27 cellular contexts compared by ENCODE assay signal in the genomic region with DNA sequence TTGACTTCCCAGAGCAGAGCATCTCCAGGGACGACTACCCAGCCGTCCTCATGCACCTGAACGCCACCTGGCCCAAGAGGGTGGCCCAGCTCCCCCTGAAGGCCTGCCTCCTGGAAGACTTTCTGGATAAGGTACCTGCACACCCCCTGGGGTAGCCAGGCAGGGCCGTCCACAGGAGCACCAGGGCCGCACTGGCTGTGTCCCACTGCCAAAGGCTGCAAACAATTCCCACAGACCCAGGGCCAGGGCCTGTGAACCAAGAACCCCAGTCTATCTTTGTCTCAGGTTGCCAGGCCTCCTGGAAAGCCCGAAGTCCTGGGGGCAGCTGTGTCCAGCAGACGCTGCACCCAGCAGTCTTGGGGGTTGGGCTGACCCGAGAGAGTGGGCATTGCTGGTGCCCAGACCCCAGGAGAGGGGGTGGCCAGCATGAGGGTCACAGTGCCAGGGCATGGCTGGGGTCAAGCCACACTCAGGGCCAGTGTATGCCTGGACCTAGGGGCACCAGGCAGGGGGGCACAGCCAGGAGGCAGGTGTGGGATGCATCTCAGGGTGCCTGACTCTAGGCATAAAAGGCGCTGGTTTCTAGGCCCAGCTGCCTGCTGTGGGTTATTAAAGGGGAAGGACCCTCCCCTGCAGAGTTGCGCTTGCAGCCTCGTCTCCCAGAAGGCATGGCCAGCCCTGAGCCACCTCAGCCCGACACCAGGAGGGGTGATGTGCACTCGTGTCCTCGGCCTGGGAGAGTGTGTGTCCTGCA. TPM values are rescaled to one million over a fixed set of nuclear protein-coding genes. Genes with fewer than 3 reads are reported as not detected.
"Had no signal": no experiment of that assay in that cellular context is flagged by ENCODE, and none has a peak within 500 bp of the region (broad histone marks: within the 10 kb centered on the region; RNA-seq: fewer than 3 reads in every experiment).

No MANE protein-coding gene starts in this region.

- ATAC-seq: Panc1, PC-3 had no signal

- H3K9me3 ChIP-seq: SK-N-SH had no signal

- H3K9ac ChIP-seq: SK-N-SH had no signal

- DNase-seq: KBM-7; MV-4-11; NCI-H1092; NCI-H1105 treated with DMSO at 0.1 percent for 48 hours; NCI-H1417 treated with DMSO at 0.1 percent for 48 hours; NCI-H146; NCI-H1694 treated with DMSO at 0.1 percent for 48 hours; NCI-H1930; NCI-H2081; NCI-H2107; NCI-H2227 treated with DMSO at 0.1 percent for 48 hours; NCI-H524; NCI-H526 treated with DMSO at 0.1 percent for 48 hours; NCI-H774; NK-92 treated with Interleukin-12 subunit alpha and Interleukin-12 subunit beta, amount 100 ng/mL, for 24 hours; PC-3; SHP77; SK-N-SH had no signal

- H3K4me2 ChIP-seq: SK-N-SH had no signal

- H3K27ac ChIP-seq: HL-60, RWPE1 had no signal

RNA-seq across cellular contexts. Expression of gene SLC6A18, which starts 17.7 kb away (rescaled TPM):
- total RNA-seq: LHCN-M2; MCF 10A; NCI-H460; OCI-LY7; PC-3; SK-MEL-5; T-helper 1 cell treated with Interleukin-12 subunit alpha and Interleukin-12 subunit beta and Interleukin-4 antibody, amounts not matched to agents 30 ng/mL and 1 ng/mL, for 36 hours had no signal
- polyA plus RNA-seq: SK-N-SH had no signal

RNA-seq across cellular contexts. Expression of gene SLC6A19, which starts 41.5 kb away (rescaled TPM):
- total RNA-seq: LHCN-M2; MCF 10A; NCI-H460; OCI-LY7; PC-3; SK-MEL-5; T-helper 1 cell treated with Interleukin-12 subunit alpha and Interleukin-12 subunit beta and Interleukin-4 antibody, amounts not matched to agents 30 ng/mL and 1 ng/mL, for 36 hours had no signal
- polyA plus RNA-seq: SK-N-SH had no signal
